Comparison of ENCODE assay signal across 1 cellular context in the genomic region with DNA sequence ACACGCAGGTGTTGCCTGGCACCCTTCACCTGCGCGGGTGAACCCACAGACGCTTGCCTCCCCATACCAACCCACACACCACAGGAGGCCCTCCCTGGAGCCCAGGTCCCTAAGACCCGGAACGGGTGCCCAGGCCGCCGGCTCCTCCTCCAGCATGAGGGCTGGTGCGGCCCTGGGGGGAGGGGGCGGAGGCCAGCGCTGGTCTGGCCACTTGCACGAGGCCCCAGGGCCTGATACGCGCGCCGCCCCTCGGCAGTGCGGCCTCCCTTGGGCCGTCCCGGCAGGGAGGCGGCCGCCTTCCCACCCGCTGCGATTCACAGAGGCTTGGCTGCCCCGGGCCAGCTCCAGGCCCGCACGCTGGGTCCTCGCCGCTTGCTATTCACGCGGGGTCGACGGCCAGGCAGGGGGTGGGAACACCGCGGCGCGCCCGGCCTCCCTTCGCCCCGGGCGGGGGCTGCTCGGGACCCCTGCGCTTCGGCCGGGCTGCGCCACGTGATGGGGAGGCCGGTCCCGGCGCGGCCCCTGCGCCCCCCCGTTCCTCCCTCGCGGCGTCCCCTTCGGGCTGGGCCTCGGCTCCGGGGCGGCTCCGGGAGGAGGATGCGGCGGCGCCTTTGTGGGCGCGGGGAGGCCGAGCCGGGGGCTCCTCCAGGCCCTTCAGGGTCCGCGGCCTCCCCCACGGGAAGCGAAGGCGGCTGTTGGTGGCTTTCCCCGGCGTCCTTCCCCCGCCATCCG.
A peak's percentile ranks its signal among the peaks of the same experiment; 100 is the strongest.
TF ChIP-seq lines count a peak whose summit lies in the region.

No MANE protein-coding gene starts in this region.

TF ChIP-seq in HEK293, 187 proteins besides CTCF, POLR2A, EP300 and RAD21 (continued from another document and continues in another):
- TF ChIP-seq BCL11B (tag by site-specific recombination; IDR thresholded peaks at IDR 0.05; ENCODE audit: low read depth) (0 out of 2 replicates have a peak, but pooled peaks have one; percentile 35), ZNF621 (tag by site-specific recombination; IDR thresholded peaks at IDR 0.05) (no peak), ZNF140 (tag by site-specific recombination; IDR thresholded peaks at IDR 0.05) (no peak), KLF7 (tag by site-specific recombination; IDR thresholded peaks at IDR 0.05; ENCODE audit: borderline replicate concordance) (no peak), ZNF639 (tag by site-specific recombination; IDR thresholded peaks at IDR 0.05) (no peak), ZNF423 (tag by site-specific recombination; IDR thresholded peaks at IDR 0.05) (peak; percentile 78; the same call in 1 of the 2 replicates), ZFP37 (tag by site-specific recombination; IDR thresholded peaks at IDR 0.05) (0 out of 2 replicates have a peak, but pooled peaks have one; percentile 49), ZNF777 (tag by site-specific recombination; IDR thresholded peaks at IDR 0.05; ENCODE audit: borderline replicate concordance) (no peak), EGR2 (tag by site-specific recombination; IDR thresholded peaks at IDR 0.05; ENCODE audit: low read depth) (peak; percentile 72; the same call in 1 of the 2 replicates), TRIM28 (IDR thresholded peaks at IDR 0.05; ENCODE audit: borderline replicate concordance, low read length) (no peak), ZNF561 (tag by site-specific recombination; IDR thresholded peaks at IDR 0.05; ENCODE audit: borderline replicate concordance) (peak; percentile 76), ZNF701 (tag by site-specific recombination; IDR thresholded peaks at IDR 0.05) (no peak), PRDM2 (tag by site-specific recombination; IDR thresholded peaks at IDR 0.05; ENCODE audit: borderline replicate concordance) (no peak; the same call in 1 of the 2 replicates), ZNF37A (tag by site-specific recombination; IDR thresholded peaks at IDR 0.05) (no peak), WT1 (tag by site-specific recombination; IDR thresholded peaks at IDR 0.05) (0 out of 2 replicates have a peak, but pooled peaks have one; percentile 33), PRDM4 (tag by site-specific recombination; IDR thresholded peaks at IDR 0.05) (no peak), ZNF398 (tag by site-specific recombination; IDR thresholded peaks at IDR 0.05) (0 out of 2 replicates have a peak, but pooled peaks have one; percentile 6), ZNF146 (tag by site-specific recombination; IDR thresholded peaks at IDR 0.05) (no peak), ZSCAN16 (tag by site-specific recombination; IDR thresholded peaks at IDR 0.05) (no peak), ZNF335 (tag by site-specific recombination; conservative IDR thresholded peaks at IDR 0.05) (peak; percentile 96), SP7 (tag by site-specific recombination; IDR thresholded peaks at IDR 0.05) (no peak; the same call in 1 of the 2 replicates), ZNF449 (tag by site-specific recombination; IDR thresholded peaks at IDR 0.05) (0 out of 2 replicates have a peak, but pooled peaks have one; percentile 17), ZNF624 (tag by site-specific recombination; IDR thresholded peaks at IDR 0.05) (no peak), ZNF121 (tag by site-specific recombination; IDR thresholded peaks at IDR 0.05) (no peak), ZFP3 (tag by site-specific recombination; IDR thresholded peaks at IDR 0.05; ENCODE audit: low read depth) (no peak), ZEB2 (tag by site-specific recombination; IDR thresholded peaks at IDR 0.05) (peak; percentile 31), ZXDB (tag by site-specific recombination; IDR thresholded peaks at IDR 0.05) (no peak), ZNF311 (tag by site-specific recombination; IDR thresholded peaks at IDR 0.05; ENCODE audit: borderline replicate concordance) (no peak), ZNF239 (tag by site-specific recombination; IDR thresholded peaks at IDR 0.05) (no peak), KLF17 (tag by site-specific recombination; IDR thresholded peaks at IDR 0.05) (peak; percentile 66)
- TF ChIP-seq, protein P1, sequence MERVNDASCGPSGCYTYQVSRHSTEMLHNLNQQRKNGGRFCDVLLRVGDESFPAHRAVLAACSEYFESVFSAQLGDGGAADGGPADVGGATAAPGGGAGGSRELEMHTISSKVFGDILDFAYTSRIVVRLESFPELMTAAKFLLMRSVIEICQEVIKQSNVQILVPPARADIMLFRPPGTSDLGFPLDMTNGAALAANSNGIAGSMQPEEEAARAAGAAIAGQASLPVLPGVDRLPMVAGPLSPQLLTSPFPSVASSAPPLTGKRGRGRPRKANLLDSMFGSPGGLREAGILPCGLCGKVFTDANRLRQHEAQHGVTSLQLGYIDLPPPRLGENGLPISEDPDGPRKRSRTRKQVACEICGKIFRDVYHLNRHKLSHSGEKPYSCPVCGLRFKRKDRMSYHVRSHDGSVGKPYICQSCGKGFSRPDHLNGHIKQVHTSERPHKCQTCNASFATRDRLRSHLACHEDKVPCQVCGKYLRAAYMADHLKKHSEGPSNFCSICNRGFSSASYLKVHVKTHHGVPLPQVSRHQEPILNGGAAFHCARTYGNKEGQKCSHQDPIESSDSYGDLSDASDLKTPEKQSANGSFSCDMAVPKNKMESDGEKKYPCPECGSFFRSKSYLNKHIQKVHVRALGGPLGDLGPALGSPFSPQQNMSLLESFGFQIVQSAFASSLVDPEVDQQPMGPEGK (tag by site-specific recombination; IDR thresholded peaks at IDR 0.05): peak; percentile 56; the same call in 1 of the 2 replicates
- TF ChIP-seq, protein P2, sequence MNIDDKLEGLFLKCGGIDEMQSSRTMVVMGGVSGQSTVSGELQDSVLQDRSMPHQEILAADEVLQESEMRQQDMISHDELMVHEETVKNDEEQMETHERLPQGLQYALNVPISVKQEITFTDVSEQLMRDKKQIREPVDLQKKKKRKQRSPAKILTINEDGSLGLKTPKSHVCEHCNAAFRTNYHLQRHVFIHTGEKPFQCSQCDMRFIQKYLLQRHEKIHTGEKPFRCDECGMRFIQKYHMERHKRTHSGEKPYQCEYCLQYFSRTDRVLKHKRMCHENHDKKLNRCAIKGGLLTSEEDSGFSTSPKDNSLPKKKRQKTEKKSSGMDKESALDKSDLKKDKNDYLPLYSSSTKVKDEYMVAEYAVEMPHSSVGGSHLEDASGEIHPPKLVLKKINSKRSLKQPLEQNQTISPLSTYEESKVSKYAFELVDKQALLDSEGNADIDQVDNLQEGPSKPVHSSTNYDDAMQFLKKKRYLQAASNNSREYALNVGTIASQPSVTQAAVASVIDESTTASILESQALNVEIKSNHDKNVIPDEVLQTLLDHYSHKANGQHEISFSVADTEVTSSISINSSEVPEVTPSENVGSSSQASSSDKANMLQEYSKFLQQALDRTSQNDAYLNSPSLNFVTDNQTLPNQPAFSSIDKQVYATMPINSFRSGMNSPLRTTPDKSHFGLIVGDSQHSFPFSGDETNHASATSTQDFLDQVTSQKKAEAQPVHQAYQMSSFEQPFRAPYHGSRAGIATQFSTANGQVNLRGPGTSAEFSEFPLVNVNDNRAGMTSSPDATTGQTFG (tag by site-specific recombination; IDR thresholded peaks at IDR 0.05; ENCODE audit: borderline replicate concordance): no peak
